Comparison of ENCODE assay signal across 8 cellular contexts in genomic region chr11:6390718-6391547, GRCh38. TPM values are rescaled to one million over a fixed set of nuclear protein-coding genes. Genes with fewer than 3 reads are reported as not detected.
A peak's percentile ranks its signal among the peaks of the same experiment; 100 is the strongest.
DNase-seq lines count a peak whose midpoint lies in the region; ATAC-seq and TF ChIP-seq lines count a peak whose summit lies in the region.

No MANE protein-coding gene starts in this region.

- H3K27ac ChIP-seq in BLaER1: peak overlapping the region; percentile 68
- peak overlapping the region; percentile 37 for H3K27ac ChIP-seq in KOPT-K1 (ENCODE audit: low read depth, low read length, poor library complexity, severe bottlenecking)
- H3K27ac ChIP-seq in coronary artery: peak overlapping the region; percentile 86 to 92

- DNase-seq in coronary artery (ENCODE audit: low spot score): no peak
- DNase-seq in natural killer cell: no peak
- DNase-seq in GM10248 (ENCODE audit: extremely low spot score): no peak
- DNase-seq in KBM-7: no peak
- DNase-seq in NCI-H2107 treated with DMSO at 0.1 percent for 48 hours (lab: John Stamatoyannopoulos, UW; ENCODE audit: unreplicated experiment): no peak

- POLR2A ChIA-PET in GM10248 (lab: Yijun Ruan, JAX): interaction anchor here (0.6 to 1.0 kb wide), 2 partner anchors 12 to 96 kb away, joined by 3 to 10 read pairs; no protein-coding TSS in a partner anchor

- peaks cover 20% of the 10 kb centered on the region for H3K4me1 ChIP-seq in BLaER1

- intact Hi-C loops in natural killer cell (cut with micrococcal nuclease): loop anchor here (1.0 to 10.0 kb wide), 5 partner anchors 11 to 224 kb away; partner anchors contain the start of genes APBB1, ARFIP2, FHIP1B and TAF10

- no peaks in the 10 kb centered on the region for H3K9me3 Mint-ChIP-seq in natural killer cell

- peak overlapping the region; percentile 96 to 98 for H3K27ac Mint-ChIP-seq in natural killer cell

- H3K4me3 Mint-ChIP-seq in natural killer cell: peak overlapping the region; percentile 95

- no peaks in the 10 kb centered on the region for H3K27me3 Mint-ChIP-seq in natural killer cell (ENCODE audit: low read depth in 2 of 2)

- H3K9me3 ChIP-seq in BLaER1 (no peaks in the 10 kb centered on the region), KOPT-K1 (ENCODE audit: insufficient read depth, low read length, poor library complexity, severe bottlenecking) (no peaks in the 10 kb centered on the region)

- CTCF ChIA-PET in GM10248 (lab: Yijun Ruan, JAX): interaction anchor here (1.0 to 2.0 kb wide), 6 partner anchors 10 to 140 kb away, joined by 3 to 35 read pairs (median 9); no protein-coding TSS in a partner anchor

- H3K4me3 ChIP-seq in BLaER1: peak overlapping the region; percentile 74
- H3K4me3 ChIP-seq in coronary artery: peak overlapping the region; percentile 84

- peak overlapping the region; percentile 90 for H3K4me2 ChIP-seq in BLaER1

- H3K36me3 ChIP-seq in BLaER1 (peaks cover 6% of the 10 kb centered on the region; the same call in 1 of the 2 replicates), KOPT-K1 (ENCODE audit: insufficient read depth, low read length) (no peaks in the 10 kb centered on the region)

- H4K20me1 ChIP-seq in BLaER1: no peaks in the 10 kb centered on the region

- peak overlapping the region; percentile 74 for H3K9ac ChIP-seq in BLaER1

- H3K27me3 ChIP-seq in BLaER1: no peaks in the 10 kb centered on the region

- in situ Hi-C loops in KBM-7 (cut with MboI; ENCODE audit: low pct_unique_long_range_greater_than_20kb, low sequenced_read_pairs): no loop called here

- peaks cover 42% of the 10 kb centered on the region in 2 donors for H3K4me1 Mint-ChIP-seq in natural killer cell

- TF ChIP-seq CTCF in coronary artery (IDR thresholded peaks at IDR 0.05) (no peak), natural killer cell (IDR thresholded peaks at IDR 0.05) (no peak), GM10248 (IDR thresholded peaks at IDR 0.05; ENCODE audit: control extremely low read depth, extremely low read depth, low read depth, missing control alignments) (no peak)

- ATAC-seq in natural killer cell (no peak), GM18907 (IDR thresholded peaks at IDR 0.05; ENCODE audit: unreplicated experiment) (no peak)

- no peaks in the 10 kb centered on the region for H3K36me3 Mint-ChIP-seq in natural killer cell

RNA-seq across cellular contexts. Expression of gene SMPD1, which starts 0.7 kb away (rescaled TPM):
- 10 to 100 TPM; 52.7 to 63.3 (median 56.1) TPM for total RNA-seq in natural killer cell

RNA-seq across cellular contexts. Expression of gene APBB1, which starts 28.0 kb away (rescaled TPM):
- total RNA-seq in natural killer cell: 10 to 100 TPM; 62.8 to 77.1 (median 67.5) TPM

RNA-seq across cellular contexts. Expression of gene HPX, which starts 49.9 kb away (rescaled TPM):
- 1 to 10 TPM in 1 of 3 donors, under 1 TPM in 2; 0.35 to 1.5 (median 0.98) TPM for total RNA-seq in natural killer cell

Comparison
In these comparisons a context has a peak if more than half of its experiments do, and no peak if none do; other contexts are left out.
1. H3K27ac ChIP-seq: peak in every context shown above with its lines; median percentile 89 in coronary artery; 68 in BLaER1; 37 in KOPT-K1.